ENCODE assay signal across 19 cellular contexts in genomic region chr4:2177443-2178093, GRCh38.
DNase-seq lines count a peak whose midpoint lies in the region; ATAC-seq, FAIRE-seq and TF ChIP-seq lines count a peak whose summit lies in the region.
"Had no signal": no experiment of that assay in that cellular context is flagged by ENCODE, and none has a peak within 500 bp of the region (broad histone marks: within the 10 kb centered on the region; RNA-seq: fewer than 3 reads in every experiment).

No MANE protein-coding gene starts in this region.

- BruUV-seq in HCT116 (replicated peaks; lab: Mats Ljungman, UMichigan): no TSS peak

- dilution Hi-C loops in keratinocyte (cut with MboI; ENCODE audit: extremely low pct_ligation_motif_present, low sequenced_read_pairs): no loop called here

- H4K20me1 ChIP-seq in BLaER1 (no peaks in the 10 kb centered on the region), HCT116 (ENCODE audit: insufficient read depth) (no peaks in the 10 kb centered on the region), astrocyte (ENCODE audit: insufficient read depth, low read length) (no peaks in the 10 kb centered on the region), keratinocyte (ENCODE audit: control insufficient read depth, extremely low read depth, insufficient read depth, low read length) (no peaks in the 10 kb centered on the region)

- CTCF ChIA-PET in HCT116 (lab: Charles Lee): no interaction called here

- intact Hi-C loops in HCT116 (cut with micrococcal nuclease) (no loop called here), upper lobe of right lung (cut with DNase I) (no loop called here)

- H3K27me3 ChIP-seq in BLaER1 (no peaks in the 10 kb centered on the region), HCT116 (ENCODE audit: insufficient read depth, low read length) (no peaks in the 10 kb centered on the region), astrocyte (ENCODE audit: insufficient read depth, low read length) (no peaks in the 10 kb centered on the region), keratinocyte (ENCODE audit: control insufficient read depth, extremely low read depth, insufficient read depth, low read length) (no peaks in the 10 kb centered on the region), upper lobe of right lung (no peaks in the 10 kb centered on the region), upper lobe of left lung (no peaks in the 10 kb centered on the region)
- H3K27me3 ChIP-seq: ovary, spleen, uterus had no signal

- H3K36me3 ChIP-seq in BLaER1 (no peaks in the 10 kb centered on the region; the same call in 1 of the 2 replicates), HCT116 (ENCODE audit: control insufficient read depth in 1 of 2, insufficient read depth in 2 of 2, low read length in 2 of 2) (no peaks in the 10 kb centered on the region), astrocyte (ENCODE audit: insufficient read depth, low read length) (no peaks in the 10 kb centered on the region), keratinocyte (ENCODE audit: control insufficient read depth in 2 of 2, extremely low read depth in 1 of 2, insufficient read depth in 2 of 2, low read length in 2 of 2) (no peaks in the 10 kb centered on the region), upper lobe of right lung (no peaks in the 10 kb centered on the region), upper lobe of left lung (no peaks in the 10 kb centered on the region)
- H3K36me3 ChIP-seq: ovary, spleen, uterus had no signal

- no peaks in the 10 kb centered on the region for H3K4me1 Mint-ChIP-seq in astrocyte (ENCODE audit: low read depth, unreplicated experiment)

- FAIRE-seq in astrocyte (lab: Jason Lieb, UNC) (no peak), keratinocyte (lab: Jason Lieb, UNC) (no peak)

- peaks cover 32% of the 10 kb centered on the region for H3K27me3 Mint-ChIP-seq in astrocyte (ENCODE audit: low read depth, unreplicated experiment)
- H3K27me3 Mint-ChIP-seq: central memory CD8-positive, alpha-beta T cell; stimulated activated naive CD8-positive, alpha-beta T cell treated with anti-CD3 and anti-CD28 coated beads, Interleukin-15, Interleukin-2, amounts not matched to agents 100 ng/mL and 50 ng/mL, for 24 hours had no signal

- no peak overlapping the region for H3K9ac ChIP-seq in BLaER1
- no peak overlapping the region for H3K9ac ChIP-seq in HCT116 (ENCODE audit: low read length)
- H3K9ac ChIP-seq in astrocyte (ENCODE audit: low read length): no peak overlapping the region
- H3K9ac ChIP-seq in keratinocyte (ENCODE audit: control insufficient read depth, extremely low read depth, insufficient read depth, low read length): no peak overlapping the region

- 64 to 93% methylated on average over 4 of the region's 4 CpGs for WGBS in upper lobe of left lung, 2 donors

- H3K9me1 ChIP-seq in keratinocyte (ENCODE audit: control insufficient read depth, extremely low read depth, insufficient read depth, low read length): no peaks in the 10 kb centered on the region

- peak; percentile 41 for TF ChIP-seq RAD21 in HCT116 (IDR thresholded peaks at IDR 0.05; ENCODE audit: low read depth)

- H3K9me3 ChIP-seq in BLaER1: peaks cover 7% of the 10 kb centered on the region
- no peaks in the 10 kb centered on the region for H3K9me3 ChIP-seq in HCT116 (ENCODE audit: control insufficient read depth in 1 of 2, insufficient read depth in 1 of 2, low read depth in 1 of 2, low read length in 2 of 2)
- no peaks in the 10 kb centered on the region for H3K9me3 ChIP-seq in astrocyte (ENCODE audit: insufficient read depth, low read depth, low read length)
- H3K9me3 ChIP-seq in keratinocyte (ENCODE audit: control insufficient read depth, low read depth, low read length): no peaks in the 10 kb centered on the region
- no peaks in the 10 kb centered on the region for H3K9me3 ChIP-seq in upper lobe of right lung
- no peaks in the 10 kb centered on the region for H3K9me3 ChIP-seq in upper lobe of left lung
- H3K9me3 ChIP-seq: ovary, uterus had no signal

- H3K27ac Mint-ChIP-seq in astrocyte (ENCODE audit: unreplicated experiment): peak overlapping the region; percentile 38
- H3K27ac Mint-ChIP-seq: activated naive CD4-positive, alpha-beta T cell treated with anti-CD3 and anti-CD28 coated beads, Interleukin-2, amount 50 U/mL, for 72 hours; stimulated activated naive CD8-positive, alpha-beta T cell treated with anti-CD3 and anti-CD28 coated beads, Interleukin-15, Interleukin-2, amounts not matched to agents 100 ng/mL and 50 ng/mL, for 24 hours had no signal

- peak in 1 of 3 experiments; percentile 6; a peak in 1 of 6 replicates for TF ChIP-seq CTCF in HCT116 (IDR thresholded peaks at IDR 0.05 in 2 of 3, conservative IDR thresholded peaks at IDR 0.05 in 1 of 3; ENCODE audit: borderline replicate concordance in 1 of 3, insufficient read depth in 1 of 3, low read depth in 2 of 3, low read length in 2 of 3)
- peak; percentile 5 for TF ChIP-seq CTCF in astrocyte (IDR thresholded peaks at IDR 0.05; ENCODE audit: insufficient read depth, low read depth, low read length)
- peak in 2 of 3 experiments; percentile 9 to 44 for TF ChIP-seq CTCF in keratinocyte (optimal IDR thresholded peaks at IDR 0.05 in 1 of 3, IDR thresholded peaks at IDR 0.05 in 1 of 3, conservative IDR thresholded peaks at IDR 0.05 in 1 of 3; ENCODE audit: extremely low read depth in 1 of 3, insufficient read depth in 2 of 3, low read length in 3 of 3)
- TF ChIP-seq CTCF in upper lobe of right lung (IDR thresholded peaks at IDR 0.05): no peak
- no peak for TF ChIP-seq CTCF in upper lobe of left lung (IDR thresholded peaks at IDR 0.05)

- H3K9me2 ChIP-seq in HCT116 (ENCODE audit: insufficient read depth): no peaks in the 10 kb centered on the region

- H3K27ac ChIP-seq in BLaER1 (no peak overlapping the region), HCT116 (ENCODE audit: low read depth, low read length) (no peak overlapping the region), astrocyte (ENCODE audit: low read depth, low read length) (no peak overlapping the region), keratinocyte (ENCODE audit: control insufficient read depth, insufficient read depth, low read length) (no peak overlapping the region), upper lobe of right lung (no peak overlapping the region), upper lobe of left lung (no peak overlapping the region)
- H3K27ac ChIP-seq: ovary, spleen, uterus had no signal

- H3K4me3 ChIP-seq in BLaER1 (no peak overlapping the region), HCT116 (replicated peaks in 1 of 2; ENCODE audit: low read depth in 1 of 2, low read length in 2 of 2) (no peak overlapping the region), astrocyte (ENCODE audit: insufficient read depth, low read depth, low read length) (no peak overlapping the region), keratinocyte (ENCODE audit: control insufficient read depth in 2 of 3, extremely low read depth in 1 of 3, insufficient read depth in 2 of 3, low read depth in 1 of 3, low read length in 3 of 3) (no peak overlapping the region), upper lobe of right lung (no peak overlapping the region), upper lobe of left lung (no peak overlapping the region)
- H3K4me3 ChIP-seq: ovary, spleen, uterus had no signal

- TF ChIP-seq POLR2A in HCT116 (IDR thresholded peaks at IDR 0.05; ENCODE audit: borderline replicate concordance, extremely low read depth, insufficient read depth, insufficient read length): no peak
- no peak for TF ChIP-seq POLR2A in upper lobe of left lung (IDR thresholded peaks at IDR 0.05)

- RAD21 ChIA-PET in HCT116 (lab: Charles Lee; ENCODE audit: low non-redundant PET in 1 of 2, low total read pairs in 2 of 2, uncharacterized antibody in 2 of 2, unreplicated experiment in 2 of 2): no interaction called here

- DNase-seq in HCT116 (ENCODE audit: low read depth, low spot score): no peak
- no peak for DNase-seq in astrocyte (ENCODE audit: low read depth)
- DNase-seq in keratinocyte (ENCODE audit: low read depth, low spot score): no peak
- DNase-seq in upper lobe of right lung: no peak
- DNase-seq in upper lobe of left lung: no peak
- no peak for DNase-seq in NCI-H446 (lab: John Stamatoyannopoulos, UW)
- DNase-seq: activated CD4-positive, CD25-positive, alpha-beta regulatory T cell treated with anti-CD3 and anti-CD28 coated beads, Interleukin-2, amount 50 U/mL, for 72 hours; DMS79 treated with DMSO at 0.1 percent for 48 hours; Karpas-422; NCI-H1930; NCI-H526 treated with DMSO at 0.1 percent for 48 hours; ovary; spleen; uterus had no signal

- peaks cover 8% of the 10 kb centered on the region for H3K9me3 Mint-ChIP-seq in astrocyte (ENCODE audit: unreplicated experiment)
- H3K9me3 Mint-ChIP-seq: activated naive CD4-positive, alpha-beta T cell treated with anti-CD3 and anti-CD28 coated beads, Interleukin-2, amount 50 U/mL, for 72 hours; central memory CD8-positive, alpha-beta T cell; stimulated activated naive CD8-positive, alpha-beta T cell treated with anti-CD3 and anti-CD28 coated beads, Interleukin-15, Interleukin-2, amounts not matched to agents 100 ng/mL and 50 ng/mL, for 24 hours had no signal

- no peak for TF ChIP-seq EP300 in upper lobe of left lung (IDR thresholded peaks at IDR 0.05)

- peak; percentile 53; the same call in 1 of the 2 replicates for ATAC-seq in HCT116
- no peak for ATAC-seq in upper lobe of right lung
- no peak for ATAC-seq in upper lobe of left lung (ENCODE audit: low FRiP score in 2 of 2)
- ATAC-seq in GM18868 (IDR thresholded peaks at IDR 0.05; ENCODE audit: unreplicated experiment): no peak
- ATAC-seq: activated naive CD4-positive, alpha-beta T cell treated with anti-CD3 and anti-CD28 coated beads, Interleukin-2, amount 50 U/mL, for 72 hours had no signal

- no peak overlapping the region for H3K4me3 Mint-ChIP-seq in astrocyte (ENCODE audit: unreplicated experiment)
- H3K4me3 Mint-ChIP-seq: central memory CD8-positive, alpha-beta T cell; stimulated activated naive CD8-positive, alpha-beta T cell treated with anti-CD3 and anti-CD28 coated beads, Interleukin-15, Interleukin-2, amounts not matched to agents 100 ng/mL and 50 ng/mL, for 24 hours had no signal

- H2AFZ ChIP-seq in HCT116 (ENCODE audit: low read depth, low read length, poor library complexity, severe bottlenecking): no peak overlapping the region
- H2AFZ ChIP-seq in astrocyte (ENCODE audit: low read depth, low read length): no peak overlapping the region
- H2AFZ ChIP-seq in keratinocyte (ENCODE audit: control insufficient read depth, low read length): no peak overlapping the region

- no peaks in the 10 kb centered on the region for H3K79me2 ChIP-seq in HCT116 (ENCODE audit: insufficient read depth, low read length)
- no peaks in the 10 kb centered on the region for H3K79me2 ChIP-seq in astrocyte (ENCODE audit: insufficient read depth, low read length)
- H3K79me2 ChIP-seq in keratinocyte (ENCODE audit: control insufficient read depth, insufficient read depth, low read length): no peaks in the 10 kb centered on the region

- H3K4me1 ChIP-seq in BLaER1 (peaks cover 57% of the 10 kb centered on the region), HCT116 (ENCODE audit: control insufficient read depth in 1 of 2, insufficient read depth in 2 of 2, low read length in 2 of 2) (no peaks in the 10 kb centered on the region), astrocyte (ENCODE audit: insufficient read depth, low read length) (no peaks in the 10 kb centered on the region), keratinocyte (ENCODE audit: control insufficient read depth, extremely low read depth, insufficient read depth, low read length) (no peaks in the 10 kb centered on the region), upper lobe of right lung (no peaks in the 10 kb centered on the region), upper lobe of left lung (no peaks in the 10 kb centered on the region)
- H3K4me1 ChIP-seq: uterus had no signal

- H3K4me2 ChIP-seq in BLaER1 (peak overlapping the region; percentile 81), HCT116 (ENCODE audit: low read length) (no peak overlapping the region), astrocyte (ENCODE audit: low read length) (no peak overlapping the region), keratinocyte (ENCODE audit: control insufficient read depth, extremely low read depth, insufficient read depth, low read depth, low read length) (no peak overlapping the region)

- H3K36me3 Mint-ChIP-seq in astrocyte (ENCODE audit: low read depth, unreplicated experiment): peaks cover 4% of the 10 kb centered on the region

- POLR2A ChIA-PET in HCT116 (lab: Charles Lee): no interaction called here

Comparison
In these comparisons a context has a peak if more than half of its experiments do, and no peak if none do; other contexts are left out.
1. CTCF ChIP-seq: peak in astrocyte (single experiment) and keratinocyte (2 of 3); none in upper lobe of right lung (single experiment) and upper lobe of left lung (0 of 6).